Comparison of ENCODE assay signal across 1 cellular context in the genomic region with DNA sequence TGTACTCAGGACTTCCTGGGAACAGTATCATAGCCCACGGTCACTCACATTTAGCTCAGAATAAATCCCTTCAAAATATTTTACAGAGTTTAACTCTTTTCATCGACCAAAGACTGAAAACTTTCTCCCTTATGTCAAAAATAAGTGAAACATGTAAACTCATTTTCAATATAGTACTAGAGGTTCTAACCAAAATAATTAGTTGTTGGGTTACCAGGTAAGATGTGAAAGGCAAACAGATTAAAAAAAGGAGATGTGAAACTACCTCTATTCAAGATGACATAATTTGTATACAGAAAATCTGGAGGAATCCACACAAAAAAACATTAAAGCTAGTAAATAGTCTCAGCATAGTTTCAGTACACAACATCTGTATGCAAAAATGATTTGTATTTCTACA.
A peak's percentile ranks its signal among the peaks of the same experiment; 100 is the strongest.
TF ChIP-seq lines count a peak whose summit lies in the region.

No MANE protein-coding gene starts in this region.

TF ChIP-seq in K562, 482 proteins besides CTCF, POLR2A, EP300 and RAD21 (continued from another document and continues in another):
- TF ChIP-seq, protein P1, sequence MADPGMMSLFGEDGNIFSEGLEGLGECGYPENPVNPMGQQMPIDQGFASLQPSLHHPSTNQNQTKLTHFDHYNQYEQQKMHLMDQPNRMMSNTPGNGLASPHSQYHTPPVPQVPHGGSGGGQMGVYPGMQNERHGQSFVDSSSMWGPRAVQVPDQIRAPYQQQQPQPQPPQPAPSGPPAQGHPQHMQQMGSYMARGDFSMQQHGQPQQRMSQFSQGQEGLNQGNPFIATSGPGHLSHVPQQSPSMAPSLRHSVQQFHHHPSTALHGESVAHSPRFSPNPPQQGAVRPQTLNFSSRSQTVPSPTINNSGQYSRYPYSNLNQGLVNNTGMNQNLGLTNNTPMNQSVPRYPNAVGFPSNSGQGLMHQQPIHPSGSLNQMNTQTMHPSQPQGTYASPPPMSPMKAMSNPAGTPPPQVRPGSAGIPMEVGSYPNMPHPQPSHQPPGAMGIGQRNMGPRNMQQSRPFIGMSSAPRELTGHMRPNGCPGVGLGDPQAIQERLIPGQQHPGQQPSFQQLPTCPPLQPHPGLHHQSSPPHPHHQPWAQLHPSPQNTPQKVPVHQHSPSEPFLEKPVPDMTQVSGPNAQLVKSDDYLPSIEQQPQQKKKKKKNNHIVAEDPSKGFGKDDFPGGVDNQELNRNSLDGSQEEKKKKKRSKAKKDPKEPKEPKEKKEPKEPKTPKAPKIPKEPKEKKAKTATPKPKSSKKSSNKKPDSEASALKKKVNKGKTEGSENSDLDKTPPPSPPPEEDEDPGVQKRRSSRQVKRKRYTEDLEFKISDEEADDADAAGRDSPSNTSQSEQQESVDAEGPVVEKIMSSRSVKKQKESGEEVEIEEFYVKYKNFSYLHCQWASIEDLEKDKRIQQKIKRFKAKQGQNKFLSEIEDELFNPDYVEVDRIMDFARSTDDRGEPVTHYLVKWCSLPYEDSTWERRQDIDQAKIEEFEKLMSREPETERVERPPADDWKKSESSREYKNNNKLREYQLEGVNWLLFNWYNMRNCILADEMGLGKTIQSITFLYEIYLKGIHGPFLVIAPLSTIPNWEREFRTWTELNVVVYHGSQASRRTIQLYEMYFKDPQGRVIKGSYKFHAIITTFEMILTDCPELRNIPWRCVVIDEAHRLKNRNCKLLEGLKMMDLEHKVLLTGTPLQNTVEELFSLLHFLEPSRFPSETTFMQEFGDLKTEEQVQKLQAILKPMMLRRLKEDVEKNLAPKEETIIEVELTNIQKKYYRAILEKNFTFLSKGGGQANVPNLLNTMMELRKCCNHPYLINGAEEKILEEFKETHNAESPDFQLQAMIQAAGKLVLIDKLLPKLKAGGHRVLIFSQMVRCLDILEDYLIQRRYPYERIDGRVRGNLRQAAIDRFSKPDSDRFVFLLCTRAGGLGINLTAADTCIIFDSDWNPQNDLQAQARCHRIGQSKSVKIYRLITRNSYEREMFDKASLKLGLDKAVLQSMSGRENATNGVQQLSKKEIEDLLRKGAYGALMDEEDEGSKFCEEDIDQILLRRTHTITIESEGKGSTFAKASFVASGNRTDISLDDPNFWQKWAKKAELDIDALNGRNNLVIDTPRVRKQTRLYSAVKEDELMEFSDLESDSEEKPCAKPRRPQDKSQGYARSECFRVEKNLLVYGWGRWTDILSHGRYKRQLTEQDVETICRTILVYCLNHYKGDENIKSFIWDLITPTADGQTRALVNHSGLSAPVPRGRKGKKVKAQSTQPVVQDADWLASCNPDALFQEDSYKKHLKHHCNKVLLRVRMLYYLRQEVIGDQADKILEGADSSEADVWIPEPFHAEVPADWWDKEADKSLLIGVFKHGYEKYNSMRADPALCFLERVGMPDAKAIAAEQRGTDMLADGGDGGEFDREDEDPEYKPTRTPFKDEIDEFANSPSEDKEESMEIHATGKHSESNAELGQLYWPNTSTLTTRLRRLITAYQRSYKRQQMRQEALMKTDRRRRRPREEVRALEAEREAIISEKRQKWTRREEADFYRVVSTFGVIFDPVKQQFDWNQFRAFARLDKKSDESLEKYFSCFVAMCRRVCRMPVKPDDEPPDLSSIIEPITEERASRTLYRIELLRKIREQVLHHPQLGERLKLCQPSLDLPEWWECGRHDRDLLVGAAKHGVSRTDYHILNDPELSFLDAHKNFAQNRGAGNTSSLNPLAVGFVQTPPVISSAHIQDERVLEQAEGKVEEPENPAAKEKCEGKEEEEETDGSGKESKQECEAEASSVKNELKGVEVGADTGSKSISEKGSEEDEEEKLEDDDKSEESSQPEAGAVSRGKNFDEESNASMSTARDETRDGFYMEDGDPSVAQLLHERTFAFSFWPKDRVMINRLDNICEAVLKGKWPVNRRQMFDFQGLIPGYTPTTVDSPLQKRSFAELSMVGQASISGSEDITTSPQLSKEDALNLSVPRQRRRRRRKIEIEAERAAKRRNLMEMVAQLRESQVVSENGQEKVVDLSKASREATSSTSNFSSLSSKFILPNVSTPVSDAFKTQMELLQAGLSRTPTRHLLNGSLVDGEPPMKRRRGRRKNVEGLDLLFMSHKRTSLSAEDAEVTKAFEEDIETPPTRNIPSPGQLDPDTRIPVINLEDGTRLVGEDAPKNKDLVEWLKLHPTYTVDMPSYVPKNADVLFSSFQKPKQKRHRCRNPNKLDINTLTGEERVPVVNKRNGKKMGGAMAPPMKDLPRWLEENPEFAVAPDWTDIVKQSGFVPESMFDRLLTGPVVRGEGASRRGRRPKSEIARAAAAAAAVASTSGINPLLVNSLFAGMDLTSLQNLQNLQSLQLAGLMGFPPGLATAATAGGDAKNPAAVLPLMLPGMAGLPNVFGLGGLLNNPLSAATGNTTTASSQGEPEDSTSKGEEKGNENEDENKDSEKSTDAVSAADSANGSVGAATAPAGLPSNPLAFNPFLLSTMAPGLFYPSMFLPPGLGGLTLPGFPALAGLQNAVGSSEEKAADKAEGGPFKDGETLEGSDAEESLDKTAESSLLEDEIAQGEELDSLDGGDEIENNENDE (IDR thresholded peaks at IDR 0.05; ENCODE audit: low read depth, low read length): no peak
- no peak for TF ChIP-seq ASH1L (IDR thresholded peaks at IDR 0.05; ENCODE audit: borderline replicate concordance, low read depth, partially characterized antibody)
- TF ChIP-seq FOXJ2 (tag; IDR thresholded peaks at IDR 0.05): 0 out of 2 replicates have a peak, but pooled peaks have one; percentile 5
- no peak for TF ChIP-seq ZNF764 (CRISPR knock-in tag; IDR thresholded peaks at IDR 0.05; ENCODE audit: low read depth)
- TF ChIP-seq PCBP1 (IDR thresholded peaks at IDR 0.05; ENCODE audit: low read depth, low read length, poor library complexity, severe bottlenecking): no peak
- TF ChIP-seq CBFA2T3 (IDR thresholded peaks at IDR 0.05): no peak
- no peak for TF ChIP-seq ZNF224 (CRISPR knock-in tag; IDR thresholded peaks at IDR 0.05)
- TF ChIP-seq, protein P2, sequence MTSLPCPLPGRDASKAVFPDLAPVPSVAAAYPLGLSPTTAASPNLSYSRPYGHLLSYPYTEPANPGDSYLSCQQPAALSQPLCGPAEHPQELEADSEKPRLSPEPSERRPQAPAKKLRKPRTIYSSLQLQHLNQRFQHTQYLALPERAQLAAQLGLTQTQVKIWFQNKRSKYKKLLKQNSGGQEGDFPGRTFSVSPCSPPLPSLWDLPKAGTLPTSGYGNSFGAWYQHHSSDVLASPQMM (CRISPR knock-in tag; IDR thresholded peaks at IDR 0.05): no peak
- TF ChIP-seq ZNF586 (CRISPR knock-in tag; conservative IDR thresholded peaks at IDR 0.05): no peak
- no peak for TF ChIP-seq FOXM1 (IDR thresholded peaks at IDR 0.05; ENCODE audit: low read depth)
- TF ChIP-seq FOXM1 (CRISPR knock-in tag; IDR thresholded peaks at IDR 0.05; ENCODE audit: low read depth): no peak
- TF ChIP-seq MECOM (CRISPR knock-in tag; IDR thresholded peaks at IDR 0.05): no peak
- no peak for TF ChIP-seq BMI1 (IDR thresholded peaks at IDR 0.05; ENCODE audit: low read length)
- TF ChIP-seq TCF7L2 (IDR thresholded peaks at IDR 0.05; ENCODE audit: low read depth, low read length): no peak
- no peak for TF ChIP-seq NCOA4 (IDR thresholded peaks at IDR 0.05; ENCODE audit: partially characterized antibody)
- no peak for TF ChIP-seq CEBPG (CRISPR knock-in tag; IDR thresholded peaks at IDR 0.05)
- no peak for TF ChIP-seq CEBPG (tag; conservative IDR thresholded peaks at IDR 0.05 in 1 of 2, IDR thresholded peaks at IDR 0.05 in 1 of 2)
- TF ChIP-seq, protein P3, sequence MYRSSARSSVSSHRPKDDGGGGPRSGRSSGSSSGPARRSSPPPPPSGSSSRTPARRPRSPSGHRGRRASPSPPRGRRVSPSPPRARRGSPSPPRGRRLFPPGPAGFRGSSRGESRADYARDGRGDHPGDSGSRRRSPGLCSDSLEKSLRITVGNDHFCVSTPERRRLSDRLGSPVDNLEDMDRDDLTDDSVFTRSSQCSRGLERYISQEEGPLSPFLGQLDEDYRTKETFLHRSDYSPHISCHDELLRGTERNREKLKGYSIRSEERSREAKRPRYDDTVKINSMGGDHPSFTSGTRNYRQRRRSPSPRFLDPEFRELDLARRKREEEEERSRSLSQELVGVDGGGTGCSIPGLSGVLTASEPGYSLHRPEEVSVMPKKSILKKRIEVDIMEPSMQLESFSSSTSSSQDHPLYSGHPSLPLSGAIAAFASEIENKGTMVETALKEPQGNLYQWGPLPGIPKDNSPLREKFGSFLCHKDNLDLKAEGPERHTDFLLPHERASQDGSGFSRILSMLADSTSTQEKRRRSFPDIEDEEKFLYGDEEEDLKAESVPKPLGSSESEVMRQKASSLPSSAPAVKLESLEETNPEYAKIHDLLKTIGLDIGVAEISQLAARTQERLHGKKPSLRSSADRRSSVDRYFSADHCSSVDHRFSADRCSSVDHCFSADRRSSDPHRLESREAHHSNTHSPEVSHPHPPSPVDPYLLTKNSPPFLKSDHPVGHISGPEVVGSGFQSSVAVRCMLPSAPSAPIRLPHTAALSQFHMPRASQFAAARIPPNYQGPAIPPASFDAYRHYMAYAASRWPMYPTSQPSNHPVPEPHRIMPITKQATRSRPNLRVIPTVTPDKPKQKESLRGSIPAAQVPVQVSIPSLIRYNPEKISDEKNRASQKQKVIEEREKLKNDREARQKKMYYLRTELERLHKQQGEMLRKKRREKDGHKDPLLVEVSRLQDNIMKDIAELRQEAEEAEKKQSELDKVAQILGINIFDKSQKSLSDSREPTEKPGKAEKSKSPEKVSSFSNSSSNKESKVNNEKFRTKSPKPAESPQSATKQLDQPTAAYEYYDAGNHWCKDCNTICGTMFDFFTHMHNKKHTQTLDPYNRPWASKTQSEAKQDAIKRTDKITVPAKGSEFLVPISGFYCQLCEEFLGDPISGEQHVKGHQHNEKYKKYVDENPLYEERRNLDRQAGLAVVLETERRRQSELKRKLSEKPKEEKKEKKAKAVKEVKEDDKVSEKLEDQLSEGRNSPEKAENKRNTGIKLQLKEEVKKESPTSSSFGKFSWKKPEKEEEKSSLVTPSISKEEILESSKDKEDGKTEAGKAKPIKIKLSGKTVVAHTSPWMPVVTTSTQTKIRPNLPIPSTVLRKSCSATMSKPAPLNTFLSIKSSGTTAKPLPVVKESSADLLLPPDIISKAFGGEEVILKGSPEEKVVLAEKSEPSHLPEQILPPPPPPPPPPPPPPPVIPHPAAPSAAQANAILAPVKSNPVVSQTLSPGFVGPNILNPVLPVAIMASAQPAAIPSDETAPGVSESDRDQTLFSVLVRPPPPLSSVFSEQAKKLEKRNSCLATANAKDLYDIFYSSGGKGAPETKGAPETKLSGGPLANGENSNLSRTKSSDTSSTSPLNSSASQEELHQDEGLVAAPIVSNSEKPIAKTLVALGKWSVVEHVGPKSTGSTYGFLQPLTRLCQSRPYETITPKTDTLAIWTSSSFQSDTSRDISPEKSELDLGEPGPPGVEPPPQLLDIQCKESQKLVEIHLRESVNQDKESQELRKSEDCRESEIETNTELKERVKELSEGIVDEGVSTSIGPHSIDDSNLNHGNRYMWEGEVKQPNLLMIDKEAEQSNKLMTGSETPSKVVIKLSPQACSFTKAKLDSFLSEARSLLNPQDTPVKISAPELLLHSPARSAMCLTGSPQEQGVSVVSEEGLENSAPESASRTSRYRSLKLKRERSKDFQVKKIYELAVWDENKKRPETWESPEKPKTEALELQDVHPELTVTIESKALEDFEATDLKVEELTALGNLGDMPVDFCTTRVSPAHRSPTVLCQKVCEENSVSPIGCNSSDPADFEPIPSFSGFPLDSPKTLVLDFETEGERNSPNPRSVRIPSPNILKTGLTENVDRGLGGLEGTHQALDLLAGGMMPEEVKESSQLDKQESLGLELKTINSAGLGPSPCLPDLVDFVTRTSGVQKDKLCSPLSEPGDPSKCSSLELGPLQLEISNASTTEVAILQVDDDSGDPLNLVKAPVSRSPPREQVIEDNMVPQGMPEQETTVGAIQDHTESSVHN (IDR thresholded peaks at IDR 0.05; ENCODE audit: borderline replicate concordance in 1 of 2, low read depth in 1 of 2): no peak
- no peak for TF ChIP-seq FIP1L1 (IDR thresholded peaks at IDR 0.05; ENCODE audit: low read depth, low read length, poor library complexity, severe bottlenecking)
- TF ChIP-seq ZNF707 (CRISPR knock-in tag; conservative IDR thresholded peaks at IDR 0.05): no peak
- TF ChIP-seq MBD2 (IDR thresholded peaks at IDR 0.05; ENCODE audit: borderline replicate concordance, low read depth): no peak
- TF ChIP-seq ZBTB17 (CRISPR knock-in tag; IDR thresholded peaks at IDR 0.05): no peak
- TF ChIP-seq ZNF23 (CRISPR knock-in tag; IDR thresholded peaks at IDR 0.05): no peak
- TF ChIP-seq NR1H2 (CRISPR knock-in tag; IDR thresholded peaks at IDR 0.05): no peak
- TF ChIP-seq NFYB (IDR thresholded peaks at IDR 0.05; ENCODE audit: extremely low read depth, insufficient read length): no peak
- no peak for TF ChIP-seq ZNF146 (CRISPR knock-in tag; IDR thresholded peaks at IDR 0.05; ENCODE audit: unreplicated experiment)
- no peak for TF ChIP-seq TBL1XR1 (IDR thresholded peaks at IDR 0.05; ENCODE audit: low read length in 2 of 2)
- no peak for TF ChIP-seq RBM14 (IDR thresholded peaks at IDR 0.05; ENCODE audit: borderline replicate concordance, insufficient read depth, low read depth, low read length)
- TF ChIP-seq, protein P4, sequence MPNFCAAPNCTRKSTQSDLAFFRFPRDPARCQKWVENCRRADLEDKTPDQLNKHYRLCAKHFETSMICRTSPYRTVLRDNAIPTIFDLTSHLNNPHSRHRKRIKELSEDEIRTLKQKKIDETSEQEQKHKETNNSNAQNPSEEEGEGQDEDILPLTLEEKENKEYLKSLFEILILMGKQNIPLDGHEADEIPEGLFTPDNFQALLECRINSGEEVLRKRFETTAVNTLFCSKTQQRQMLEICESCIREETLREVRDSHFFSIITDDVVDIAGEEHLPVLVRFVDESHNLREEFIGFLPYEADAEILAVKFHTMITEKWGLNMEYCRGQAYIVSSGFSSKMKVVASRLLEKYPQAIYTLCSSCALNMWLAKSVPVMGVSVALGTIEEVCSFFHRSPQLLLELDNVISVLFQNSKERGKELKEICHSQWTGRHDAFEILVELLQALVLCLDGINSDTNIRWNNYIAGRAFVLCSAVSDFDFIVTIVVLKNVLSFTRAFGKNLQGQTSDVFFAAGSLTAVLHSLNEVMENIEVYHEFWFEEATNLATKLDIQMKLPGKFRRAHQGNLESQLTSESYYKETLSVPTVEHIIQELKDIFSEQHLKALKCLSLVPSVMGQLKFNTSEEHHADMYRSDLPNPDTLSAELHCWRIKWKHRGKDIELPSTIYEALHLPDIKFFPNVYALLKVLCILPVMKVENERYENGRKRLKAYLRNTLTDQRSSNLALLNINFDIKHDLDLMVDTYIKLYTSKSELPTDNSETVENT (CRISPR knock-in tag; IDR thresholded peaks at IDR 0.05): no peak
- no peak for TF ChIP-seq TEAD2 (tag; IDR thresholded peaks at IDR 0.05)
- TF ChIP-seq PPARD (CRISPR knock-in tag; IDR thresholded peaks at IDR 0.05): peak; percentile 60; the same call in 1 of the 2 replicates
- no peak for TF ChIP-seq ZNF507 (tag; conservative IDR thresholded peaks at IDR 0.05)
- no peak for TF ChIP-seq CBX1 (IDR thresholded peaks at IDR 0.05; ENCODE audit: low read depth)
